Comparison of ENCODE assay signal across 1 cellular context in the genomic region with DNA sequence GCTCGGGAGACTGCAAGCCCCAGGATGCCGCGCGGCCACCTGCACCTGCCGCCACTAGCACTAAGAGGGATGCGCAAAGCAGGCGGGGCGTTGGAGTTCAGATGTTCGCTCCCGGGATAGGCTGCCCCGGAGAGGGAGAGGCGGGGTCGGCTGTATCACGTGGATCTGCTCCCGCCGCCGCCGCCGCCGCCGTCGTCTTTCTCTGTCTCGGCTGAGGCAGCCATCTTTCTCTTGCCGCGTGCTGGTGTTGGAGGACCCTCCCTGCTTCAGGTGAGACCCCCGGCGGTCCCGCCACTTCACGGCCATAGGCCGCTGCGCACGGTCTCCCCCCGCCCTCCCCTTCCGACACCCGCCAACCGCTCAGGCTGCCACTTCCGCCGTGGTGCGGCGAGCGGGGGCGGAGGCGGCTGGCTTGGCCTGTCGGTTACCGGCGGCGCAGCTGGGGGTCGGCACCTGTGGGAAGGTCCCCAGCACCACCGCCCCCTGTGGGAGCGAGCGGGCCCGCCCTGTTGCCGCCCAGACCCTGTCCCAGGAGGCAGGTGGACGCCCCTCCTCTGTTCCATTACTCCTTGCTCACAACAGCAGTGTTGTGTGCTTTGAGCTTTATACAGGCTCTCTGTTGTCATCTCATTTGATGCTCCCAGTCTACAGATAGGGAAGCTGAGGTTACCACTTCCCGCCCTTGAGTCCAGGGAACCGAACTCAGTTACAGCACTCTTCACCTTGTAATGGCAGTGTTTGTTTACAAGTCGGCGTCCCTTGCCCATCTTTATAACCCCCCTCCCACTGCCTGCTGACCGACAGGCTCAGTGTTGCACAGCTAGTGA.
TF ChIP-seq lines count a peak whose summit lies in the region.

A gene (plus strand): TSS at position 186 of the 827 bp plus-strand sequence. CDS start 3,553 bp downstream, outside the sequence.

TF ChIP-seq in K562, 482 proteins besides CTCF, POLR2A, EP300 and RAD21 (continued from another document and continues in another):
- TF ChIP-seq, protein P1, sequence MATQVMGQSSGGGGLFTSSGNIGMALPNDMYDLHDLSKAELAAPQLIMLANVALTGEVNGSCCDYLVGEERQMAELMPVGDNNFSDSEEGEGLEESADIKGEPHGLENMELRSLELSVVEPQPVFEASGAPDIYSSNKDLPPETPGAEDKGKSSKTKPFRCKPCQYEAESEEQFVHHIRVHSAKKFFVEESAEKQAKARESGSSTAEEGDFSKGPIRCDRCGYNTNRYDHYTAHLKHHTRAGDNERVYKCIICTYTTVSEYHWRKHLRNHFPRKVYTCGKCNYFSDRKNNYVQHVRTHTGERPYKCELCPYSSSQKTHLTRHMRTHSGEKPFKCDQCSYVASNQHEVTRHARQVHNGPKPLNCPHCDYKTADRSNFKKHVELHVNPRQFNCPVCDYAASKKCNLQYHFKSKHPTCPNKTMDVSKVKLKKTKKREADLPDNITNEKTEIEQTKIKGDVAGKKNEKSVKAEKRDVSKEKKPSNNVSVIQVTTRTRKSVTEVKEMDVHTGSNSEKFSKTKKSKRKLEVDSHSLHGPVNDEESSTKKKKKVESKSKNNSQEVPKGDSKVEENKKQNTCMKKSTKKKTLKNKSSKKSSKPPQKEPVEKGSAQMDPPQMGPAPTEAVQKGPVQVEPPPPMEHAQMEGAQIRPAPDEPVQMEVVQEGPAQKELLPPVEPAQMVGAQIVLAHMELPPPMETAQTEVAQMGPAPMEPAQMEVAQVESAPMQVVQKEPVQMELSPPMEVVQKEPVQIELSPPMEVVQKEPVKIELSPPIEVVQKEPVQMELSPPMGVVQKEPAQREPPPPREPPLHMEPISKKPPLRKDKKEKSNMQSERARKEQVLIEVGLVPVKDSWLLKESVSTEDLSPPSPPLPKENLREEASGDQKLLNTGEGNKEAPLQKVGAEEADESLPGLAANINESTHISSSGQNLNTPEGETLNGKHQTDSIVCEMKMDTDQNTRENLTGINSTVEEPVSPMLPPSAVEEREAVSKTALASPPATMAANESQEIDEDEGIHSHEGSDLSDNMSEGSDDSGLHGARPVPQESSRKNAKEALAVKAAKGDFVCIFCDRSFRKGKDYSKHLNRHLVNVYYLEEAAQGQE (CRISPR knock-in tag; IDR thresholded peaks at IDR 0.05; ENCODE audit: low read depth): no peak
- TF ChIP-seq EZH2 (IDR thresholded peaks at IDR 0.05; ENCODE audit: borderline replicate concordance, low read depth, low read length) (no peak), EHMT2 (IDR thresholded peaks at IDR 0.05) (no peak), MIER1 (IDR thresholded peaks at IDR 0.05; ENCODE audit: low read depth) (peak; percentile 68; the same call in 1 of the 2 replicates), ZNF24 (IDR thresholded peaks at IDR 0.05) (no peak), SAFB (IDR thresholded peaks at IDR 0.05; ENCODE audit: borderline replicate concordance, low read depth, low read length) (no peak), MXI1 (IDR thresholded peaks at IDR 0.05; ENCODE audit: low read depth, low read length) (peak; percentile 69; the same call in 1 of the 2 replicates), ZNF79 (CRISPR knock-in tag; IDR thresholded peaks at IDR 0.05; ENCODE audit: low read depth) (no peak), ZNF444 (CRISPR knock-in tag; IDR thresholded peaks at IDR 0.05) (no peak), SMAD3 (CRISPR knock-in tag; conservative IDR thresholded peaks at IDR 0.05) (no peak), BMI1 (IDR thresholded peaks at IDR 0.05; ENCODE audit: low read length) (no peak), ETV1 (tag; conservative IDR thresholded peaks at IDR 0.05; ENCODE audit: low read depth) (peak; percentile 31; the same call in 1 of the 2 replicates), KAT7 (CRISPR knock-in tag; IDR thresholded peaks at IDR 0.05; ENCODE audit: borderline replicate concordance) (peak; percentile 87), ZC3H4 (CRISPR knock-in tag; IDR thresholded peaks at IDR 0.05; ENCODE audit: borderline replicate concordance) (no peak), SNIP1 (IDR thresholded peaks at IDR 0.05; ENCODE audit: low read depth) (no peak), TOE1 (IDR thresholded peaks at IDR 0.05; ENCODE audit: borderline replicate concordance) (peak; percentile 87), TOE1 (CRISPR knock-in tag; IDR thresholded peaks at IDR 0.05; ENCODE audit: borderline replicate concordance, low read depth) (no peak), KDM1A (IDR thresholded peaks at IDR 0.05) (peak; percentile 42 to 77), YBX1 (IDR thresholded peaks at IDR 0.05) (no peak), ARHGAP35 (IDR thresholded peaks at IDR 0.05; ENCODE audit: partially characterized antibody) (no peak), SMAD1 (IDR thresholded peaks at IDR 0.05; ENCODE audit: low read depth, low read length, partially characterized antibody) (peak; percentile 22), KAT8 (IDR thresholded peaks at IDR 0.05; ENCODE audit: low read depth) (no peak)
- TF ChIP-seq, protein P2, sequence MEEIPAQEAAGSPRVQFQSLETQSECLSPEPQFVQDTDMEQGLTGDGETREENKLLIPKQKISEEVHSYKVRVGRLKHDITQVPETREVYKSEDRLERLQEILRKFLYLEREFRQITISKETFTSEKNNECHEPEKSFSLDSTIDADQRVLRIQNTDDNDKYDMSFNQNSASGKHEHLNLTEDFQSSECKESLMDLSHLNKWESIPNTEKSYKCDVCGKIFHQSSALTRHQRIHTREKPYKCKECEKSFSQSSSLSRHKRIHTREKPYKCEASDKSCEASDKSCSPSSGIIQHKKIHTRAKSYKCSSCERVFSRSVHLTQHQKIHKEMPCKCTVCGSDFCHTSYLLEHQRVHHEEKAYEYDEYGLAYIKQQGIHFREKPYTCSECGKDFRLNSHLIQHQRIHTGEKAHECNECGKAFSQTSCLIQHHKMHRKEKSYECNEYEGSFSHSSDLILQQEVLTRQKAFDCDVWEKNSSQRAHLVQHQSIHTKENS (CRISPR knock-in tag; IDR thresholded peaks at IDR 0.05): no peak
- TF ChIP-seq, protein P3, sequence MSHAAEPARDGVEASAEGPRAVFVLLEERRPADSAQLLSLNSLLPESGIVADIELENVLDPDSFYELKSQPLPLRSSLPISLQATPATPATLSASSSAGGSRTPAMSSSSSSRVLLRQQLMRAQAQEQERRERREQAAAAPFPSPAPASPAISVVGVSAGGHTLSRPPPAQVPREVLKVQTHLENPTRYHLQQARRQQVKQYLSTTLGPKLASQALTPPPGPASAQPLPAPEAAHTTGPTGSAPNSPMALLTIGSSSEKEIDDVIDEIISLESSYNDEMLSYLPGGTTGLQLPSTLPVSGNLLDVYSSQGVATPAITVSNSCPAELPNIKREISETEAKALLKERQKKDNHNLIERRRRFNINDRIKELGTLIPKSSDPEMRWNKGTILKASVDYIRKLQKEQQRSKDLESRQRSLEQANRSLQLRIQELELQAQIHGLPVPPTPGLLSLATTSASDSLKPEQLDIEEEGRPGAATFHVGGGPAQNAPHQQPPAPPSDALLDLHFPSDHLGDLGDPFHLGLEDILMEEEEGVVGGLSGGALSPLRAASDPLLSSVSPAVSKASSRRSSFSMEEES (CRISPR knock-in tag; IDR thresholded peaks at IDR 0.05): peak; percentile 19; the same call in 1 of the 2 replicates
- TF ChIP-seq, protein P4, sequence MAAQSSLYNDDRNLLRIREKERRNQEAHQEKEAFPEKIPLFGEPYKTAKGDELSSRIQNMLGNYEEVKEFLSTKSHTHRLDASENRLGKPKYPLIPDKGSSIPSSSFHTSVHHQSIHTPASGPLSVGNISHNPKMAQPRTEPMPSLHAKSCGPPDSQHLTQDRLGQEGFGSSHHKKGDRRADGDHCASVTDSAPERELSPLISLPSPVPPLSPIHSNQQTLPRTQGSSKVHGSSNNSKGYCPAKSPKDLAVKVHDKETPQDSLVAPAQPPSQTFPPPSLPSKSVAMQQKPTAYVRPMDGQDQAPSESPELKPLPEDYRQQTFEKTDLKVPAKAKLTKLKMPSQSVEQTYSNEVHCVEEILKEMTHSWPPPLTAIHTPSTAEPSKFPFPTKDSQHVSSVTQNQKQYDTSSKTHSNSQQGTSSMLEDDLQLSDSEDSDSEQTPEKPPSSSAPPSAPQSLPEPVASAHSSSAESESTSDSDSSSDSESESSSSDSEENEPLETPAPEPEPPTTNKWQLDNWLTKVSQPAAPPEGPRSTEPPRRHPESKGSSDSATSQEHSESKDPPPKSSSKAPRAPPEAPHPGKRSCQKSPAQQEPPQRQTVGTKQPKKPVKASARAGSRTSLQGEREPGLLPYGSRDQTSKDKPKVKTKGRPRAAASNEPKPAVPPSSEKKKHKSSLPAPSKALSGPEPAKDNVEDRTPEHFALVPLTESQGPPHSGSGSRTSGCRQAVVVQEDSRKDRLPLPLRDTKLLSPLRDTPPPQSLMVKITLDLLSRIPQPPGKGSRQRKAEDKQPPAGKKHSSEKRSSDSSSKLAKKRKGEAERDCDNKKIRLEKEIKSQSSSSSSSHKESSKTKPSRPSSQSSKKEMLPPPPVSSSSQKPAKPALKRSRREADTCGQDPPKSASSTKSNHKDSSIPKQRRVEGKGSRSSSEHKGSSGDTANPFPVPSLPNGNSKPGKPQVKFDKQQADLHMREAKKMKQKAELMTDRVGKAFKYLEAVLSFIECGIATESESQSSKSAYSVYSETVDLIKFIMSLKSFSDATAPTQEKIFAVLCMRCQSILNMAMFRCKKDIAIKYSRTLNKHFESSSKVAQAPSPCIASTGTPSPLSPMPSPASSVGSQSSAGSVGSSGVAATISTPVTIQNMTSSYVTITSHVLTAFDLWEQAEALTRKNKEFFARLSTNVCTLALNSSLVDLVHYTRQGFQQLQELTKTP (IDR thresholded peaks at IDR 0.05; ENCODE audit: low read depth in 1 of 2, partially characterized antibody in 2 of 2): peak in 1 of 2 experiments; percentile 37
- TF ChIP-seq, protein P5, sequence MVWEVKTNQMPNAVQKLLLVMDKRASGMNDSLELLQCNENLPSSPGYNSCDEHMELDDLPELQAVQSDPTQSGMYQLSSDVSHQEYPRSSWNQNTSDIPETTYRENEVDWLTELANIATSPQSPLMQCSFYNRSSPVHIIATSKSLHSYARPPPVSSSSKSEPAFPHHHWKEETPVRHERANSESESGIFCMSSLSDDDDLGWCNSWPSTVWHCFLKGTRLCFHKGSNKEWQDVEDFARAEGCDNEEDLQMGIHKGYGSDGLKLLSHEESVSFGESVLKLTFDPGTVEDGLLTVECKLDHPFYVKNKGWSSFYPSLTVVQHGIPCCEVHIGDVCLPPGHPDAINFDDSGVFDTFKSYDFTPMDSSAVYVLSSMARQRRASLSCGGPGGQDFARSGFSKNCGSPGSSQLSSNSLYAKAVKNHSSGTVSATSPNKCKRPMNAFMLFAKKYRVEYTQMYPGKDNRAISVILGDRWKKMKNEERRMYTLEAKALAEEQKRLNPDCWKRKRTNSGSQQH (CRISPR knock-in tag; IDR thresholded peaks at IDR 0.05): no peak
- TF ChIP-seq, protein P6, sequence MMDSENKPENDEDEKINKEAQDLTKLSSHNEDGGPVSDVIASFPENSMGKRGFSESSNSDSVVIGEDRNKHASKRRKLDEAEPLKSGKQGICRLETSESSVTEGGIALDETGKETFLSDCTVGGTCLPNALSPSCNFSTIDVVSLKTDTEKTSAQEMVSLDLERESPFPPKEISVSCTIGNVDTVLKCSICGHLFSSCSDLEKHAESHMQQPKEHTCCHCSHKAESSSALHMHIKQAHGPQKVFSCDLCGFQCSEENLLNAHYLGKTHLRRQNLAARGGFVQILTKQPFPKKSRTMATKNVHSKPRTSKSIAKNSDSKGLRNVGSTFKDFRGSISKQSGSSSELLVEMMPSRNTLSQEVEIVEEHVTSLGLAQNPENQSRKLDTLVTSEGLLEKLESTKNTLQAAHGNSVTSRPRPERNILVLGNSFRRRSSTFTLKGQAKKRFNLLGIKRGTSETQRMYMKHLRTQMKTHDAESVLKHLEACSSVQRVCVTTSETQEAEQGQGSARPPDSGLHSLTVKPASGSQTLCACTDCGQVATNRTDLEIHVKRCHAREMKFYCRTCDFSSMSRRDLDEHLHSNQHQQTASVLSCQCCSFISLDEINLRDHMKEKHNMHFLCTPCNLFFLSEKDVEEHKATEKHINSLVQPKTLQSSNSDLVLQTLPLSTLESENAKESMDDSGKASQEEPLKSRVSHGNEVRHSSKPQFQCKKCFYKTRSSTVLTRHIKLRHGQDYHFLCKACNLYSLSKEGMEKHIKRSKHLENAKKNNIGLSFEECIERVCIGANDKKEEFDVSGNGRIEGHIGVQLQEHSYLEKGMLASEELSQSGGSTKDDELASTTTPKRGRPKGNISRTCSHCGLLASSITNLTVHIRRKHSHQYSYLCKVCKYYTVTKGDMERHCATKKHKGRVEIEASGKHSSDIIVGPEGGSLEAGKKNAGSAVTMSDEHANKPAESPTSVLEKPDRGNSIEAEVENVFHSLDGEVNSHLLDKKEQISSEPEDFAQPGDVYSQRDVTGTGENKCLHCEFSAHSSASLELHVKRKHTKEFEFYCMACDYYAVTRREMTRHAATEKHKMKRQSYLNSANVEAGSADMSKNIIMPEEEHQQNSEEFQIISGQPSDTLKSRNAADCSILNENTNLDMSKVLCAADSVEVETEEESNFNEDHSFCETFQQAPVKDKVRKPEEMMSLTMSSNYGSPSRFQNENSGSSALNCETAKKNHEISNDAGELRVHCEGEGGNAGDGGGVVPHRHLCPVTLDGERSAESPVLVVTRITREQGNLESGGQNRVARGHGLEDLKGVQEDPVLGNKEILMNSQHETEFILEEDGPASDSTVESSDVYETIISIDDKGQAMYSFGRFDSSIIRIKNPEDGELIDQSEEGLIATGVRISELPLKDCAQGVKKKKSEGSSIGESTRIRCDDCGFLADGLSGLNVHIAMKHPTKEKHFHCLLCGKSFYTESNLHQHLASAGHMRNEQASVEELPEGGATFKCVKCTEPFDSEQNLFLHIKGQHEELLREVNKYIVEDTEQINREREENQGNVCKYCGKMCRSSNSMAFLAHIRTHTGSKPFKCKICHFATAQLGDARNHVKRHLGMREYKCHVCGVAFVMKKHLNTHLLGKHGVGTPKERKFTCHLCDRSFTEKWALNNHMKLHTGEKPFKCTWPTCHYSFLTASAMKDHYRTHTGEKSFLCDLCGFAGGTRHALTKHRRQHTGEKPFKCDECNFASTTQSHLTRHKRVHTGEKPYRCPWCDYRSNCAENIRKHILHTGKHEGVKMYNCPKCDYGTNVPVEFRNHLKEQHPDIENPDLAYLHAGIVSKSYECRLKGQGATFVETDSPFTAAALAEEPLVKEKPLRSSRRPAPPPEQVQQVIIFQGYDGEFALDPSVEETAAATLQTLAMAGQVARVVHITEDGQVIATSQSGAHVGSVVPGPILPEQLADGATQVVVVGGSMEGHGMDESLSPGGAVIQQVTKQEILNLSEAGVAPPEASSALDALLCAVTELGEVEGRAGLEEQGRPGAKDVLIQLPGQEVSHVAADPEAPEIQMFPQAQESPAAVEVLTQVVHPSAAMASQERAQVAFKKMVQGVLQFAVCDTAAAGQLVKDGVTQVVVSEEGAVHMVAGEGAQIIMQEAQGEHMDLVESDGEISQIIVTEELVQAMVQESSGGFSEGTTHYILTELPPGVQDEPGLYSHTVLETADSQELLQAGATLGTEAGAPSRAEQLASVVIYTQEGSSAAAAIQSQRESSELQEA (IDR thresholded peaks at IDR 0.05; ENCODE audit: low read depth): no peak
- TF ChIP-seq, protein P7, sequence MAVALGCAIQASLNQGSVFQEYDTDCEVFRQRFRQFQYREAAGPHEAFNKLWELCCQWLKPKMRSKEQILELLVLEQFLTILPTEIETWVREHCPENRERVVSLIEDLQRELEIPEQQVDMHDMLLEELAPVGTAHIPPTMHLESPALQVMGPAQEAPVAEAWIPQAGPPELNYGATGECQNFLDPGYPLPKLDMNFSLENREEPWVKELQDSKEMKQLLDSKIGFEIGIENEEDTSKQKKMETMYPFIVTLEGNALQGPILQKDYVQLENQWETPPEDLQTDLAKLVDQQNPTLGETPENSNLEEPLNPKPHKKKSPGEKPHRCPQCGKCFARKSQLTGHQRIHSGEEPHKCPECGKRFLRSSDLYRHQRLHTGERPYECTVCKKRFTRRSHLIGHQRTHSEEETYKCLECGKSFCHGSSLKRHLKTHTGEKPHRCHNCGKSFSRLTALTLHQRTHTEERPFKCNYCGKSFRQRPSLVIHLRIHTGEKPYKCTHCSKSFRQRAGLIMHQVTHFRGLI (CRISPR knock-in tag; IDR thresholded peaks at IDR 0.05): no peak
- TF ChIP-seq, protein P8, sequence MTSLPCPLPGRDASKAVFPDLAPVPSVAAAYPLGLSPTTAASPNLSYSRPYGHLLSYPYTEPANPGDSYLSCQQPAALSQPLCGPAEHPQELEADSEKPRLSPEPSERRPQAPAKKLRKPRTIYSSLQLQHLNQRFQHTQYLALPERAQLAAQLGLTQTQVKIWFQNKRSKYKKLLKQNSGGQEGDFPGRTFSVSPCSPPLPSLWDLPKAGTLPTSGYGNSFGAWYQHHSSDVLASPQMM (CRISPR knock-in tag; IDR thresholded peaks at IDR 0.05): no peak
